1 cellular context compared by ENCODE assay signal in the genomic region with DNA sequence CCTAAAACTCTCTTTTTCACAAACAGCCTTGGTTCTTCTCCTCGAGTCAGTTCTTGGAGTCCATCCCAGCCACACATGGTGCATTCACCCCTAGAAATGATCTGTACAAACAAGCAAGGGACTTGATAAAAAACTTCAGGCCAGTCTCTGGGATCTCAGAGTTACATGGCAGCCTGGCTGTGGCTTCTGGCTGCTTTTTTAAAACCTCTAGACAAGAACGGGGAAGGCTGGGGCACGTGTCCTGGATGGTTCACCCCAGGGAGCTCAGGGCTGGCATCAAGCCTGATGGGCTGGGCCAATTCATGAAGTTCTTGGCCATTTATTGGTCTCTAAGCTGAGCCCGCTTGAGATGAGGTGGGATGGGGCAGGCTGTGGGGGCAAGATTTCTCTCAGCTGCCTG.
A peak's percentile ranks its signal among the peaks of the same experiment; 100 is the strongest.
TF ChIP-seq lines count a peak whose summit lies in the region.

No MANE protein-coding gene starts in this region.

TF ChIP-seq in IMR-90, 13 proteins besides CTCF, POLR2A, EP300 and RAD21:
- no peak for TF ChIP-seq MAFK (IDR thresholded peaks at IDR 0.05; ENCODE audit: low read depth, low read length)
- TF ChIP-seq USF2 (IDR thresholded peaks at IDR 0.05; ENCODE audit: low read depth, low read length) = peak; percentile 57; the same call in 1 of the 2 replicates
